In genomic region chr4:107423677-107424405, GRCh38 we compare ENCODE assay signal across 18 cellular contexts.
"Had no signal": no experiment of that assay in that cellular context is flagged by ENCODE, and none has a peak within 500 bp of the region (broad histone marks: within the 10 kb centered on the region; RNA-seq: fewer than 3 reads in every experiment).

No MANE protein-coding gene starts in this region.

- H3K36me3 ChIP-seq: cardiac muscle cell, esophagus squamous epithelium, thyroid gland had no signal

- H3K9me3 Mint-ChIP-seq: activated naive CD4-positive, alpha-beta T cell treated with anti-CD3 and anti-CD28 coated beads, Interleukin-2, amount 50 U/mL, for 24 hours; dendritic cell treated with granulocyte-macrophage colony-stimulating factor and Interleukin-4, amounts not matched to agents 40 ng/mL and 50 ng/mL, for 4 days had no signal

- DNase-seq: activated CD4-positive, alpha-beta T cell treated with anti-CD3 and anti-CD28 coated beads for 1 hour; activated CD4-positive, alpha-beta T cell treated with anti-CD3 and anti-CD28 coated beads, Interleukin-2, amount 50 U/mL, for 4 hours; activated gamma-delta T cell; effector memory CD4-positive, alpha-beta T cell; esophagus squamous epithelium; glutamatergic neuron; hippocampal formation; kidney; occipital lobe; retina; stimulated activated CD4-positive, alpha-beta T cell treated with anti-CD3 and anti-CD28 coated beads, Interleukin-12 subunit alpha, Interleukin-12 subunit beta, amount 100 ng/mL, for 4 hours; stimulated activated CD4-positive, alpha-beta T cell treated with anti-CD3 and anti-CD28 coated beads, Interleukin-2, amount 100 ng/mL, for 24 hours; stimulated activated naive CD4-positive, alpha-beta T cell treated with Interleukin-2 at 50 U/mL for 16 hours; thyroid gland had no signal

- H3K27ac Mint-ChIP-seq: activated naive CD4-positive, alpha-beta T cell treated with anti-CD3 and anti-CD28 coated beads, Interleukin-2, amount 50 U/mL, for 24 hours; dendritic cell treated with granulocyte-macrophage colony-stimulating factor and Interleukin-4, amounts not matched to agents 40 ng/mL and 50 ng/mL, for 4 days had no signal

- H3K4me1 ChIP-seq: thyroid gland had no signal

- H3K27me3 ChIP-seq: cardiac muscle cell, esophagus squamous epithelium, thyroid gland had no signal

- H3K4me3 Mint-ChIP-seq: activated naive CD4-positive, alpha-beta T cell treated with anti-CD3 and anti-CD28 coated beads, Interleukin-2, amount 50 U/mL, for 24 hours; dendritic cell treated with granulocyte-macrophage colony-stimulating factor and Interleukin-4, amounts not matched to agents 40 ng/mL and 50 ng/mL, for 4 days had no signal

- H3K4me3 ChIP-seq: cardiac muscle cell, esophagus squamous epithelium, lung, thyroid gland had no signal

- H3K27ac ChIP-seq: cardiac muscle cell, esophagus squamous epithelium, thyroid gland had no signal

- H3K9me3 ChIP-seq: esophagus squamous epithelium, thyroid gland had no signal

- H3K36me3 Mint-ChIP-seq: activated naive CD4-positive, alpha-beta T cell treated with anti-CD3 and anti-CD28 coated beads, Interleukin-2, amount 50 U/mL, for 24 hours had no signal

- H3K4me1 Mint-ChIP-seq: activated naive CD4-positive, alpha-beta T cell treated with anti-CD3 and anti-CD28 coated beads, Interleukin-2, amount 50 U/mL, for 24 hours had no signal

- H3K27me3 Mint-ChIP-seq: dendritic cell treated with granulocyte-macrophage colony-stimulating factor and Interleukin-4, amounts not matched to agents 40 ng/mL and 50 ng/mL, for 4 days had no signal
